Comparison of ENCODE assay signal across 14 cellular contexts in the genomic region with DNA sequence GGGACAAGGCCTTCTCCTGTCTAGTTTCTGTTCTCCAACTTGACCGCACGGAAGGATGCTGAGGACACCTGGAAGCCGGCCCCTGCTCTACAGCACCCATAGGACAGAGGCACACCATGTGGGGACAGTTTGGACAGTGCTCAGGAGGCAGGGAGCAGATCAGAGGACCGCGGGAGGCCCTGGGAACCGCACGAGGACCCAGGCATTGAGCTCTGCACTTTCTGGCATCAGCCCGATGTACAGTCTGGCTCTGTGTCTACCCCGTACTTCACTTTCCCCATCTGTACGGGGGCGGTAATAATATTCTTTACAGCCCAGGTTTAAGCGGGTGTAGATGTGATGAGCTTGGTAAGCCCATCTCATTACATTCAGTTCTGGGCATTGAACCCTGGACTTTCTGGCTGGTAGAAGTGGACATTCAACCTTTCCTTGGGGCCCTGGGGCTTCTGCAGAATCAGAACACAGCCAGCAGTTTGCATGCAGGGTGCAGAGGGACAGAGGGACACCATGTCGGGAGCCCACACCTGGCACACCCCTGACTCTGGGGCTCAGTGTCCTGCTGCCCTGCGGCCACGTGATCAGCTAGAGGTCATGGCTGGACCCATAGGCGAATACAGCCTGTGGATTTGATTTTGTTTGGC.
DNase-seq lines count a peak whose midpoint lies in the region; ATAC-seq and TF ChIP-seq lines count a peak whose summit lies in the region.
"Had no signal": no experiment of that assay in that cellular context is flagged by ENCODE, and none has a peak within 500 bp of the region (broad histone marks: within the 10 kb centered on the region; RNA-seq: fewer than 3 reads in every experiment).

No MANE protein-coding gene starts in this region.

- no peak for TF ChIP-seq POLR2A in thyroid gland (IDR thresholded peaks at IDR 0.05)

- H3K27ac Mint-ChIP-seq in CD4-positive, alpha-beta T cell = peak overlapping the region; percentile 96
- peak overlapping the region in 2 of 3 donors; percentile 92 to 95 for H3K27ac Mint-ChIP-seq in IgD-negative memory B cell

- intact Hi-C loops in CD4-positive, alpha-beta T cell (cut with DNase I, micrococcal nuclease) = no loop called here
- intact Hi-C loops in psoas muscle (cut with DNase I) = no loop called here
- intact Hi-C loops in thyroid gland (cut with DNase I) = no loop called here

- CTCF ChIA-PET in CD4-positive, alpha-beta T cell (lab: Charles Lee) = interaction anchor here (0.9 to 3.7 kb wide), 23 partner anchors 8 to 97 kb away, joined by 3 to 74 read pairs (median 12); no protein-coding TSS in a partner anchor

- no peaks in the 10 kb centered on the region for H3K27me3 Mint-ChIP-seq in CD4-positive, alpha-beta T cell
- H3K27me3 Mint-ChIP-seq in IgD-negative memory B cell = peaks cover 1% of the 10 kb centered on the region

- no peaks in the 10 kb centered on the region for H3K9me3 Mint-ChIP-seq in CD4-positive, alpha-beta T cell
- no peaks in the 10 kb centered on the region for H3K9me3 Mint-ChIP-seq in IgD-negative memory B cell

- no peak for ATAC-seq in CD4-positive, alpha-beta T cell (ENCODE audit: poor library complexity)
- ATAC-seq in psoas muscle (no peak), HG03342 (IDR thresholded peaks at IDR 0.05; ENCODE audit: unreplicated experiment) (no peak)

- peaks cover 91% of the 10 kb centered on the region for H3K4me1 Mint-ChIP-seq in CD4-positive, alpha-beta T cell (ENCODE audit: low read depth)
- peaks cover 30 to 42% (median 36%) of the 10 kb centered on the region in 3 donors for H3K4me1 Mint-ChIP-seq in IgD-negative memory B cell

- no peak for TF ChIP-seq CTCF in CD4-positive, alpha-beta T cell (IDR thresholded peaks at IDR 0.05)
- TF ChIP-seq CTCF in psoas muscle (IDR thresholded peaks at IDR 0.05) = no peak
- no peak for TF ChIP-seq CTCF in thyroid gland (IDR thresholded peaks at IDR 0.05)

- 78 to 86% (median 80%) methylated on average over 16 of the region's 16 CpGs for WGBS in psoas muscle, 3 donors
- 93% methylated on average over 7 to 16 of the region's 16 CpGs for WGBS in thyroid gland, 2 donors

- no peaks in the 10 kb centered on the region for H3K9me3 ChIP-seq in CD4-positive, alpha-beta T cell (ENCODE audit: control insufficient read depth, low read length)
- H3K9me3 ChIP-seq in effector memory CD4-positive, alpha-beta T cell (ENCODE audit: control insufficient read depth, low read length) = no peaks in the 10 kb centered on the region
- H3K9me3 ChIP-seq in psoas muscle (no peaks in the 10 kb centered on the region), thyroid gland (no peaks in the 10 kb centered on the region)

- H3K27ac ChIP-seq in CD4-positive, alpha-beta T cell (ENCODE audit: low read depth, low read length) = peak overlapping the region; percentile 66
- peak overlapping the region; percentile 70 for H3K27ac ChIP-seq in effector memory CD4-positive, alpha-beta T cell (ENCODE audit: insufficient read depth, low read length, poor library complexity, severe bottlenecking)
- peak overlapping the region; percentile 49 for H3K27ac ChIP-seq in psoas muscle
- H3K27ac ChIP-seq in thyroid gland = no peak overlapping the region
- H3K27ac ChIP-seq: VCaP had no signal

- no peak overlapping the region for H3K4me3 ChIP-seq in effector memory CD4-positive, alpha-beta T cell (ENCODE audit: insufficient read depth, low read depth, low read length, poor library complexity, severe bottlenecking)
- H3K4me3 ChIP-seq in psoas muscle (no peak overlapping the region), thyroid gland (replicated peaks in 1 of 3) (no peak overlapping the region)

- H3K4me1 ChIP-seq in effector memory CD4-positive, alpha-beta T cell (ENCODE audit: control insufficient read depth, insufficient read depth, low read length, poor library complexity, severe bottlenecking) = peaks cover 64% of the 10 kb centered on the region
- peaks cover 49% of the 10 kb centered on the region for H3K4me1 ChIP-seq in psoas muscle
- peaks cover 16 to 25% of the 10 kb centered on the region in 2 donors for H3K4me1 ChIP-seq in thyroid gland

- POLR2A ChIA-PET in CD4-positive, alpha-beta T cell (lab: Charles Lee) = interaction anchor here (0.9 to 18.6 kb wide), 17 partner anchors 9 to 559 kb away, joined by 3 to 368 read pairs (median 10); a partner anchor contains a TSS

- no peaks in the 10 kb centered on the region for H3K27me3 ChIP-seq in CD4-positive, alpha-beta T cell (ENCODE audit: control insufficient read depth, insufficient read depth, low read length)
- no peaks in the 10 kb centered on the region for H3K27me3 ChIP-seq in effector memory CD4-positive, alpha-beta T cell (replicated peaks; ENCODE audit: control insufficient read depth, insufficient read depth, low read length, poor library complexity, severe bottlenecking)
- H3K27me3 ChIP-seq in psoas muscle (ENCODE audit: insufficient read depth in 3 of 3, low read length in 2 of 3) (no peaks in the 10 kb centered on the region), thyroid gland (no peaks in the 10 kb centered on the region)

- H3K36me3 Mint-ChIP-seq in CD4-positive, alpha-beta T cell (ENCODE audit: low read depth) = peaks cover 39% of the 10 kb centered on the region
- H3K36me3 Mint-ChIP-seq in IgD-negative memory B cell = peaks cover 5% of the 10 kb centered on the region

- DNase-seq in CD4-positive, alpha-beta T cell = no peak
- DNase-seq in effector memory CD4-positive, alpha-beta T cell = no peak
- DNase-seq in psoas muscle (no peak), RKO (ENCODE audit: low spot score) (no peak), NCI-H526 (lab: John Stamatoyannopoulos, UW) (no peak), thyroid gland (no peak)
- DNase-seq: activated gamma-delta T cell; erythroblast; NCI-H1417 treated with DMSO at 0.1 percent for 48 hours; NCI-H69; stimulated activated CD4-positive, alpha-beta T cell treated with anti-CD3 and anti-CD28 coated beads, Interleukin-2, amount 100 ng/mL, for 48 hours had no signal

- H3K36me3 ChIP-seq in effector memory CD4-positive, alpha-beta T cell (ENCODE audit: control insufficient read depth, insufficient read depth, low read length) = peaks cover 20% of the 10 kb centered on the region
- H3K36me3 ChIP-seq in psoas muscle (ENCODE audit: insufficient read depth in 1 of 2, low read depth in 1 of 2) (peaks cover 0 to 17% of the 10 kb centered on the region in 2 donors), thyroid gland (peaks cover 0 to 8% of the 10 kb centered on the region in 2 donors)

- peak overlapping the region; percentile 80 for H3K4me3 Mint-ChIP-seq in CD4-positive, alpha-beta T cell
- H3K4me3 Mint-ChIP-seq in IgD-negative memory B cell = peak overlapping the region in 2 of 4 donors; percentile 62 to 88

Comparison
In these comparisons a context has a peak if more than half of its experiments do, and no peak if none do; other contexts are left out.
1. H3K27ac ChIP-seq: peak in CD4-positive, alpha-beta T cell (single experiment), effector memory CD4-positive, alpha-beta T cell (single experiment) and psoas muscle (single experiment); none in thyroid gland (0 of 3).